ENCODE assay signal across 9 cellular contexts in genomic region chr20:63224272-63225081, GRCh38. TPM values are rescaled to one million over a fixed set of nuclear protein-coding genes. Genes with fewer than 3 reads are reported as not detected.
DNase-seq lines count a peak whose midpoint lies in the region; ATAC-seq and TF ChIP-seq lines count a peak whose summit lies in the region.
"Had no signal": no experiment of that assay in that cellular context is flagged by ENCODE, and none has a peak within 500 bp of the region (broad histone marks: within the 10 kb centered on the region; RNA-seq: fewer than 3 reads in every experiment).

No MANE protein-coding gene starts in this region.

- no peak overlapping the region for H3K4me3 ChIP-seq in astrocyte of the spinal cord (ENCODE audit: low read depth, low read length)

- in situ Hi-C loops in astrocyte of the spinal cord (cut with HindIII; ENCODE audit: low sequenced_read_pairs): no loop called here

- intact Hi-C loops in activated T-helper 2 cell treated with anti-CD3 and anti-CD28 coated beads, Interferon-gamma antibody, Interleukin-2, Interleukin-4, amounts not matched to agents 10 μg/mL and 5 μg/mL and 100 μg/mL, durations not matched to agents 14 hours and 24 hours and 36 hours (cut with micrococcal nuclease): no loop called here

- H3K36me3 Mint-ChIP-seq in activated T-helper 2 cell treated with anti-CD3 and anti-CD28 coated beads, Interferon-gamma antibody, Interleukin-2, Interleukin-4, amounts not matched to agents 10 μg/mL and 5 μg/mL and 100 μg/mL, durations not matched to agents 14 hours and 24 hours and 36 hours (ENCODE audit: low read depth): no peaks in the 10 kb centered on the region

- peak; percentile 76 for DNase-seq in COLO668 (lab: John Stamatoyannopoulos, UW; ENCODE audit: unreplicated experiment)
- DNase-seq in NCI-H1105 treated with DMSO at 0.1 percent for 48 hours (lab: John Stamatoyannopoulos, UW): peak; percentile 57
- peak; percentile 74 for DNase-seq in astrocyte of the spinal cord (ENCODE audit: low read depth, low spot score)
- DNase-seq in lung microvascular endothelial cell (ENCODE audit: low read depth in 2 of 2): peak; percentile 48 to 52
- DNase-seq in activated T-helper 2 cell treated with anti-CD3 and anti-CD28 coated beads, Interferon-gamma antibody, Interleukin-2, Interleukin-4, amounts not matched to agents 10 μg/mL and 5 μg/mL and 100 μg/mL, durations not matched to agents 14 hours and 24 hours and 36 hours (ENCODE audit: low spot score): no peak

- ATAC-seq in GM18870 (IDR thresholded peaks at IDR 0.05; ENCODE audit: unreplicated experiment) (no peak), GM21737 (IDR thresholded peaks at IDR 0.05; ENCODE audit: unreplicated experiment) (no peak), GM18511 (IDR thresholded peaks at IDR 0.05; ENCODE audit: unreplicated experiment) (no peak)

- H3K4me3 Mint-ChIP-seq in activated T-helper 2 cell treated with anti-CD3 and anti-CD28 coated beads, Interferon-gamma antibody, Interleukin-2, Interleukin-4, amounts not matched to agents 10 μg/mL and 5 μg/mL and 100 μg/mL, durations not matched to agents 14 hours and 24 hours and 36 hours (ENCODE audit: low read depth): no peak overlapping the region

- H3K27ac Mint-ChIP-seq in activated T-helper 2 cell treated with anti-CD3 and anti-CD28 coated beads, Interferon-gamma antibody, Interleukin-2, Interleukin-4, amounts not matched to agents 10 μg/mL and 5 μg/mL and 100 μg/mL, durations not matched to agents 14 hours and 24 hours and 36 hours: no peak overlapping the region

- H3K27me3 Mint-ChIP-seq in activated T-helper 2 cell treated with anti-CD3 and anti-CD28 coated beads, Interferon-gamma antibody, Interleukin-2, Interleukin-4, amounts not matched to agents 10 μg/mL and 5 μg/mL and 100 μg/mL, durations not matched to agents 14 hours and 24 hours and 36 hours (ENCODE audit: low read depth): peaks cover 15% of the 10 kb centered on the region

- H3K4me1 Mint-ChIP-seq in activated T-helper 2 cell treated with anti-CD3 and anti-CD28 coated beads, Interferon-gamma antibody, Interleukin-2, Interleukin-4, amounts not matched to agents 10 μg/mL and 5 μg/mL and 100 μg/mL, durations not matched to agents 14 hours and 24 hours and 36 hours (ENCODE audit: low read depth): no peaks in the 10 kb centered on the region

- TF ChIP-seq CTCF in astrocyte of the spinal cord (IDR thresholded peaks at IDR 0.05; ENCODE audit: low read depth, low read length): peak; percentile 44

- H3K9me3 Mint-ChIP-seq in activated T-helper 2 cell treated with anti-CD3 and anti-CD28 coated beads, Interferon-gamma antibody, Interleukin-2, Interleukin-4, amounts not matched to agents 10 μg/mL and 5 μg/mL and 100 μg/mL, durations not matched to agents 14 hours and 24 hours and 36 hours: no peaks in the 10 kb centered on the region

RNA-seq across cellular contexts. Expression of gene YTHDF1, which starts 8.5 kb away (rescaled TPM):
- total RNA-seq in lung microvascular endothelial cell: 12.4 and 16.1 TPM in 2 replicates
- total RNA-seq in activated T-helper 2 cell treated with anti-CD3 and anti-CD28 coated beads, Interferon-gamma antibody, Interleukin-2, Interleukin-4, amounts not matched to agents 10 μg/mL and 5 μg/mL and 100 μg/mL, durations not matched to agents 14 hours and 24 hours and 36 hours: 43.7 and 44.7 TPM in 2 replicates

RNA-seq across cellular contexts. Expression of gene BIRC7, which starts 11.2 kb away (rescaled TPM):
- not detected in 2 replicates for total RNA-seq in lung microvascular endothelial cell
- not detected in 2 replicates for total RNA-seq in activated T-helper 2 cell treated with anti-CD3 and anti-CD28 coated beads, Interferon-gamma antibody, Interleukin-2, Interleukin-4, amounts not matched to agents 10 μg/mL and 5 μg/mL and 100 μg/mL, durations not matched to agents 14 hours and 24 hours and 36 hours
- total RNA-seq: pulmonary artery endothelial cell had no signal

RNA-seq across cellular contexts. Expression of gene NKAIN4, which starts 29.8 kb away (rescaled TPM):
- total RNA-seq in lung microvascular endothelial cell: not detected in 2 replicates
- total RNA-seq in activated T-helper 2 cell treated with anti-CD3 and anti-CD28 coated beads, Interferon-gamma antibody, Interleukin-2, Interleukin-4, amounts not matched to agents 10 μg/mL and 5 μg/mL and 100 μg/mL, durations not matched to agents 14 hours and 24 hours and 36 hours: not detected in 2 replicates
- total RNA-seq: pulmonary artery endothelial cell had no signal

RNA-seq across cellular contexts. Expression of gene ARFGAP1, which starts 48.1 kb away (rescaled TPM):
- 29.2 and 43.1 TPM in 2 replicates for total RNA-seq in lung microvascular endothelial cell
- total RNA-seq in activated T-helper 2 cell treated with anti-CD3 and anti-CD28 coated beads, Interferon-gamma antibody, Interleukin-2, Interleukin-4, amounts not matched to agents 10 μg/mL and 5 μg/mL and 100 μg/mL, durations not matched to agents 14 hours and 24 hours and 36 hours: 93.8 and 94.4 TPM in 2 replicates
